ENCODE assay signal across 8 cellular contexts in the genomic region with DNA sequence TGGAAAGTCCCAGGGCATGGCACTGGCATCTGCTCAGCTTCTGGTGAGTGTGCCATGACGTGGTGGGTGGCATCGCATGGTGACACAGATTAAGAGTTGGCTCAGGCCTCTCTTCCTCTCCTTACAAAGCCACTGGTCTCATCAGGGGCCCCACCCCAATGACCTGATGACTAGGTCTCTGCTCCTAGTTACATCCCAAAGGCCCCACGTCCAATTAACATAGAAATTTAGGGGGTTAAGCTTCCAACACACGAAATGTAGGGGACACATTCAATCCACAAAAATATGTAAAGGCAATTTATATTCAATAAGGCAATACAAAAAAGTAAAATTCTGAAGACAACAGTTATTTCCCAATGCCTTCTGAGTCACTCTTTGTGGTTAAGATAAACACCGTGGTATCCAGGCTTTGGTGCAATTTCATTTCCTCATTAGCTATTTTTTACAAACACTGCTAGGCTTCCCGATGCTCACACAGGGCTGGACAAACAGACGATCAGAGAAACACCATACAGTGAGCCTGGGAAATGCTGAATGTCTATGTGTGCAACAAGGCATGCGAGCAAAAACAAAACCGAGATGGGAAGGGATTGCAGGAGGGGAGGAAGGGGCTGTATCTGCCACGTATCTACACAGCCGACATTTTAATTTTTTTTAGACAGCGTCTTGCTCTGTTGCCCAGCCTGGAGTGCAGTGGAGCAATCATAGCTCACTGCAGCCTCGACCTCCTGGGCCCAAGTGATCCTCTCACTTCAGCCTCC.
DNase-seq lines count a peak whose midpoint lies in the region; ATAC-seq and TF ChIP-seq lines count a peak whose summit lies in the region.

No MANE protein-coding gene starts in this region.

- peaks cover 4% of the 10 kb centered on the region; the same call in 1 of the 2 replicates for H3K9me3 ChIP-seq in OCI-LY3 (ENCODE audit: insufficient read depth, low read length)
- H3K9me3 ChIP-seq in subcutaneous abdominal adipose tissue (ENCODE audit: control insufficient read depth in 5 of 5, low read length in 5 of 5): no peaks in the 10 kb centered on the region

- peaks cover 67% of the 10 kb centered on the region for H3K36me3 ChIP-seq in OCI-LY3 (replicated peaks; ENCODE audit: low read depth, low read length)
- peaks cover 0 to 8% (median 4%) of the 10 kb centered on the region in 5 donors for H3K36me3 ChIP-seq in subcutaneous abdominal adipose tissue (ENCODE audit: control insufficient read depth in 5 of 5, insufficient read depth in 5 of 5, low read length in 5 of 5)

- H3K27ac Mint-ChIP-seq in activated naive CD8-positive, alpha-beta T cell treated with anti-CD3 and anti-CD28 coated beads for 36 hours: peak overlapping the region; percentile 76
- H3K27ac Mint-ChIP-seq in immature natural killer cell: peak overlapping the region; percentile 94 to 99 (median 99)

- TF ChIP-seq CTCF in OCI-LY3 (IDR thresholded peaks at IDR 0.05; ENCODE audit: low read depth, low read length): no peak

- H3K27ac ChIP-seq in OCI-LY3 (ENCODE audit: low read length) (peak overlapping the region; percentile 33), subcutaneous abdominal adipose tissue (ENCODE audit: low read depth, low read length) (peak overlapping the region; percentile 79)

- H3K27me3 Mint-ChIP-seq in activated naive CD8-positive, alpha-beta T cell treated with anti-CD3 and anti-CD28 coated beads for 36 hours: no peaks in the 10 kb centered on the region
- H3K27me3 Mint-ChIP-seq in immature natural killer cell (ENCODE audit: low read depth in 3 of 3): peaks cover 14 to 68% (median 57%) of the 10 kb centered on the region in 3 donors

- H3K4me1 ChIP-seq in OCI-LY3 (ENCODE audit: low read length): peaks cover 81% of the 10 kb centered on the region
- peaks cover 8 to 75% (median 37%) of the 10 kb centered on the region in 5 donors for H3K4me1 ChIP-seq in subcutaneous abdominal adipose tissue (ENCODE audit: control insufficient read depth in 5 of 5, insufficient read depth in 5 of 5, low read length in 5 of 5)

- peaks cover 78% of the 10 kb centered on the region for H3K36me3 Mint-ChIP-seq in activated naive CD8-positive, alpha-beta T cell treated with anti-CD3 and anti-CD28 coated beads for 36 hours
- peaks cover 29 to 64% (median 50%) of the 10 kb centered on the region in 3 donors for H3K36me3 Mint-ChIP-seq in immature natural killer cell

- H3K4me1 Mint-ChIP-seq in activated naive CD8-positive, alpha-beta T cell treated with anti-CD3 and anti-CD28 coated beads for 36 hours: peaks cover 96% of the 10 kb centered on the region
- peaks cover 100% of the 10 kb centered on the region in 2 donors for H3K4me1 Mint-ChIP-seq in immature natural killer cell

- peak overlapping the region; percentile 47 for H3K4me2 ChIP-seq in OCI-LY3 (ENCODE audit: low read length)

- no peaks in the 10 kb centered on the region for H3K27me3 ChIP-seq in OCI-LY3 (ENCODE audit: low read depth, low read length)
- peaks cover 0 to 4% (median 0%) of the 10 kb centered on the region in 5 donors for H3K27me3 ChIP-seq in subcutaneous abdominal adipose tissue (ENCODE audit: control insufficient read depth in 5 of 5, insufficient read depth in 4 of 5, low read length in 5 of 5)

- H3K9me3 Mint-ChIP-seq in activated naive CD8-positive, alpha-beta T cell treated with anti-CD3 and anti-CD28 coated beads for 36 hours: peaks cover 1% of the 10 kb centered on the region
- no peaks in the 10 kb centered on the region for H3K9me3 Mint-ChIP-seq in immature natural killer cell

- H3K4me3 ChIP-seq in OCI-LY3 (ENCODE audit: low read length): peak overlapping the region; percentile 1
- H3K4me3 ChIP-seq in subcutaneous abdominal adipose tissue (ENCODE audit: low read depth in 1 of 5, low read length in 5 of 5): no peak overlapping the region

- peaks cover 16% of the 10 kb centered on the region for H4K20me1 ChIP-seq in OCI-LY3 (ENCODE audit: insufficient read depth, low read length)

- no peak overlapping the region for H3K4me3 Mint-ChIP-seq in activated naive CD8-positive, alpha-beta T cell treated with anti-CD3 and anti-CD28 coated beads for 36 hours
- H3K4me3 Mint-ChIP-seq in immature natural killer cell: peak overlapping the region; percentile 71 to 84 (median 76)

- peak; percentile 41 for DNase-seq in GDM1 (lab: John Stamatoyannopoulos, UW)
- DNase-seq in activated naive CD8-positive, alpha-beta T cell treated with anti-CD3 and anti-CD28 coated beads for 36 hours: peak; percentile 31
- peak; percentile 66 to 70 (median 66) for DNase-seq in immature natural killer cell
- DNase-seq in NCI-H82 (lab: John Stamatoyannopoulos, UW): no peak
- no peak for DNase-seq in NCI-H526 (lab: John Stamatoyannopoulos, UW)

- H3K9ac ChIP-seq in OCI-LY3 (ENCODE audit: low read length) (no peak overlapping the region), subcutaneous abdominal adipose tissue (ENCODE audit: low read length in 5 of 5) (peak overlapping the region in 1 of 5 donors; percentile 31)

- ATAC-seq in HG02610 (IDR thresholded peaks at IDR 0.05; ENCODE audit: unreplicated experiment): peak; percentile 31

- no peak overlapping the region for H2AFZ ChIP-seq in OCI-LY3 (ENCODE audit: low read depth, low read length)

- no peaks in the 10 kb centered on the region; the same call in 1 of the 2 replicates for H3K79me2 ChIP-seq in OCI-LY3 (ENCODE audit: low read length)

Comparison
In these comparisons a context has a peak if more than half of its experiments do, and no peak if none do; other contexts are left out.
1. DNase-seq: peak in GDM1 (single experiment), activated naive CD8-positive, alpha-beta T cell treated with anti-CD3 and anti-CD28 coated beads for 36 hours (single experiment) and immature natural killer cell (3 of 3); none in NCI-H82 (single experiment) and NCI-H526 (0 of 2).